Comparison of ENCODE assay signal across 9 cellular contexts in genomic region chr11:77147668-77148321, GRCh38. TPM values are rescaled to one million over a fixed set of nuclear protein-coding genes. Genes with fewer than 3 reads are reported as not detected.
A peak's percentile ranks its signal among the peaks of the same experiment; 100 is the strongest.
DNase-seq lines count a peak whose midpoint lies in the region; ATAC-seq, FAIRE-seq and TF ChIP-seq lines count a peak whose summit lies in the region.
"Had no signal": no experiment of that assay in that cellular context is flagged by ENCODE, and none has a peak within 500 bp of the region (broad histone marks: within the 10 kb centered on the region; RNA-seq: fewer than 3 reads in every experiment).

No MANE protein-coding gene starts in this region.

- H3K36me3 ChIP-seq in Loucy (ENCODE audit: insufficient read depth, low read length) (no peaks in the 10 kb centered on the region), esophagus (ENCODE audit: control insufficient read depth in 2 of 2, insufficient read depth in 2 of 2, low read length in 1 of 2) (no peaks in the 10 kb centered on the region), small intestine (ENCODE audit: control insufficient read depth in 2 of 2, insufficient read depth in 2 of 2, low read length in 2 of 2) (no peaks in the 10 kb centered on the region), gastrocnemius medialis (no peaks in the 10 kb centered on the region)

- H3K9ac ChIP-seq in Loucy (ENCODE audit: low read depth, low read length, poor library complexity, severe bottlenecking): no peak overlapping the region

- ATAC-seq in GM21619 (IDR thresholded peaks at IDR 0.05; ENCODE audit: unreplicated experiment): no peak
- ATAC-seq in gastrocnemius medialis: no peak

- DNase-seq in T-helper 9 cell (peak; percentile 9), small intestine (peak; percentile 61), gastrocnemius medialis (no peak), cortex of kidney (lab: John Stamatoyannopoulos, UW) (no peak)

- H3F3A ChIP-seq in Loucy (ENCODE audit: low read depth): no peaks in the 10 kb centered on the region

- H3K9me3 ChIP-seq in Loucy (ENCODE audit: insufficient read depth, low read depth, low read length): no peaks in the 10 kb centered on the region
- H3K9me3 ChIP-seq in esophagus (ENCODE audit: control insufficient read depth in 2 of 2, insufficient read depth in 1 of 2, low read depth in 1 of 2, low read length in 1 of 2): no peaks in the 10 kb centered on the region
- H3K9me3 ChIP-seq in small intestine (ENCODE audit: control insufficient read depth, low read depth): no peaks in the 10 kb centered on the region
- H3K9me3 ChIP-seq in gastrocnemius medialis: no peaks in the 10 kb centered on the region

- no peak for FAIRE-seq in small intestine (lab: Jason Lieb, UNC)

- TF ChIP-seq CTCF in Loucy (conservative IDR thresholded peaks at IDR 0.05; ENCODE audit: low read length) (no peak), gastrocnemius medialis (IDR thresholded peaks at IDR 0.05 in 4 of 5, conservative IDR thresholded peaks at IDR 0.05 in 1 of 5) (no peak)

- no peaks in the 10 kb centered on the region for H3K9me2 ChIP-seq in Loucy (replicated peaks; ENCODE audit: low read depth, low read length)

- intact Hi-C loops in gastrocnemius medialis (cut with DNase I; ENCODE audit: low total_unique reads): no loop called here

- no peak overlapping the region for H3K27ac ChIP-seq in esophagus (ENCODE audit: low read depth in 2 of 2, low read length in 1 of 2)
- H3K27ac ChIP-seq in small intestine (ENCODE audit: low read depth in 1 of 2, low read length in 1 of 2): no peak overlapping the region
- H3K27ac ChIP-seq in gastrocnemius medialis: no peak overlapping the region

- H3K27me3 ChIP-seq in Loucy (ENCODE audit: insufficient read depth, low read length, poor library complexity, severe bottlenecking): no peaks in the 10 kb centered on the region
- H3K27me3 ChIP-seq in esophagus (ENCODE audit: control insufficient read depth in 1 of 2, insufficient read depth in 2 of 2, low read length in 2 of 2): no peaks in the 10 kb centered on the region
- no peaks in the 10 kb centered on the region for H3K27me3 ChIP-seq in small intestine (ENCODE audit: control insufficient read depth in 2 of 2, insufficient read depth in 2 of 2, low read length in 2 of 2)
- H3K27me3 ChIP-seq in gastrocnemius medialis: no peaks in the 10 kb centered on the region

- TF ChIP-seq POLR2A in gastrocnemius medialis (IDR thresholded peaks at IDR 0.05): no peak

- peaks cover 51% of the 10 kb centered on the region for H3K4me1 ChIP-seq in Loucy (ENCODE audit: insufficient read depth, low read length, poor library complexity, severe bottlenecking)
- H3K4me1 ChIP-seq in esophagus (ENCODE audit: control insufficient read depth in 2 of 2, insufficient read depth in 2 of 2, low read length in 1 of 2): peaks cover 2 to 3% of the 10 kb centered on the region in 2 donors
- H3K4me1 ChIP-seq in small intestine (ENCODE audit: control insufficient read depth in 2 of 2, insufficient read depth in 1 of 2, low read depth in 1 of 2, low read length in 1 of 2): peaks cover 6% of the 10 kb centered on the region in 2 donors
- H3K4me1 ChIP-seq in gastrocnemius medialis: no peaks in the 10 kb centered on the region

- no peaks in the 10 kb centered on the region for H4K20me1 ChIP-seq in Loucy (ENCODE audit: insufficient read depth, low read length, poor library complexity, severe bottlenecking)

- H3K4me3 ChIP-seq in Loucy (ENCODE audit: low read length, poor library complexity, severe bottlenecking): no peak overlapping the region
- H3K4me3 ChIP-seq in esophagus (ENCODE audit: low read depth in 1 of 2, low read length in 2 of 2): peak overlapping the region; percentile 11 to 26
- H3K4me3 ChIP-seq in small intestine (ENCODE audit: low read depth in 1 of 2, low read length in 2 of 2): peak overlapping the region in 1 of 2 donors; percentile 19
- no peak overlapping the region for H3K4me3 ChIP-seq in gastrocnemius medialis

- in situ Hi-C loops in gastrocnemius medialis (cut with MboI; ENCODE audit: low sequenced_read_pairs in 4 of 4): no loop called here

- peak overlapping the region; percentile 54 for H3K4me2 ChIP-seq in Loucy (ENCODE audit: low read depth, low read length, poor library complexity, severe bottlenecking)

- no peaks in the 10 kb centered on the region for H3K79me2 ChIP-seq in Loucy (ENCODE audit: insufficient read depth, low read length)

- H2AFZ ChIP-seq in Loucy (ENCODE audit: low read length): peak overlapping the region; percentile 48; the same call in 1 of the 2 replicates

- WGBS in esophagus, 2 donors: 16% methylated on average over 43 to 47 of the region's 47 CpGs
- 6 to 16% (median 15%) methylated on average over 37 to 47 of the region's 47 CpGs for WGBS in small intestine, 3 donors

RNA-seq across cellular contexts. Expression of gene MYO7A, which starts 19.7 kb away (rescaled TPM):
- polyA plus RNA-seq in esophagus: 1 to 10 TPM; 1.1 to 1.2 TPM
- 1 to 10 TPM; 1.4 to 2.8 (median 1.6) TPM for polyA plus RNA-seq in small intestine
- total RNA-seq in gastrocnemius medialis: 1 to 10 TPM; 1.6 to 3.5 (median 2.1) TPM
- total RNA-seq: M059J had no signal

RNA-seq across cellular contexts. Expression of gene OMP, which starts 45.2 kb away (rescaled TPM):
- polyA plus RNA-seq in esophagus (under 1 TPM; 0.33 to 0.98 TPM), small intestine (1 to 10 TPM in 2 of 3 donors, not detected in 1; 1.5 to 2.7 TPM)
- not detected for total RNA-seq in gastrocnemius medialis
- total RNA-seq: lung microvascular endothelial cell, M059J had no signal

Comparison
In these comparisons a context has a peak if more than half of its experiments do, and no peak if none do; other contexts are left out.
1. H3K4me3 ChIP-seq: peak in esophagus (2 of 2); none in Loucy (single experiment) and gastrocnemius medialis (0 of 4).
2. DNase-seq: peak in T-helper 9 cell (single experiment) and small intestine (single experiment); none in gastrocnemius medialis (0 of 2) and cortex of kidney (single experiment).